ENCODE assay signal across 11 cellular contexts in genomic region chr2:239087041-239087710, GRCh38.
"Had no signal": no experiment of that assay in that cellular context is flagged by ENCODE, and none has a peak within 500 bp of the region (broad histone marks: within the 10 kb centered on the region; RNA-seq: fewer than 3 reads in every experiment).

No MANE protein-coding gene starts in this region.

- DNase-seq: activated CD4-positive, alpha-beta T cell treated with anti-CD3 and anti-CD28 coated beads, Interleukin-2, amount 10 ng/mL, durations not matched to agents 7 days and 5 days; activated CD4-positive, CD25-positive, alpha-beta regulatory T cell; activated naive CD8-positive, alpha-beta T cell treated with anti-CD3 and anti-CD28 coated beads for 36 hours; activated T-cell treated with anti-CD3 and anti-CD28 coated beads for 4 hours; left cardiac atrium; natural killer cell; T-helper 2 cell; thyroid gland had no signal

- H3K4me1 ChIP-seq: right atrium auricular region, thyroid gland had no signal

- H3K4me1 Mint-ChIP-seq: activated CD4-positive, alpha-beta T cell treated with anti-CD3 and anti-CD28 coated beads, Interleukin-2, amount 10 ng/mL, durations not matched to agents 7 days and 5 days; activated naive CD8-positive, alpha-beta T cell treated with anti-CD3 and anti-CD28 coated beads for 36 hours had no signal

- H3K9me3 ChIP-seq: right atrium auricular region, thyroid gland had no signal

- H3K27me3 Mint-ChIP-seq: activated CD4-positive, alpha-beta T cell treated with anti-CD3 and anti-CD28 coated beads, Interleukin-2, amount 10 ng/mL, durations not matched to agents 7 days and 5 days; activated naive CD8-positive, alpha-beta T cell treated with anti-CD3 and anti-CD28 coated beads for 36 hours had no signal

- FAIRE-seq: urothelium cell line had no signal

- H3K27ac ChIP-seq: right atrium auricular region, thyroid gland had no signal

- H3K36me3 Mint-ChIP-seq: activated naive CD8-positive, alpha-beta T cell treated with anti-CD3 and anti-CD28 coated beads for 36 hours; natural killer cell had no signal

- H3K4me3 ChIP-seq: right atrium auricular region, smooth muscle cell, thyroid gland had no signal

- H3K27ac Mint-ChIP-seq: activated naive CD8-positive, alpha-beta T cell treated with anti-CD3 and anti-CD28 coated beads for 36 hours had no signal

- ATAC-seq: left cardiac atrium, natural killer cell had no signal

- H3K27me3 ChIP-seq: right atrium auricular region, thyroid gland had no signal

- H3K4me3 Mint-ChIP-seq: activated CD4-positive, alpha-beta T cell treated with anti-CD3 and anti-CD28 coated beads, Interleukin-2, amount 10 ng/mL, durations not matched to agents 7 days and 5 days; activated naive CD8-positive, alpha-beta T cell treated with anti-CD3 and anti-CD28 coated beads for 36 hours; natural killer cell had no signal

- H3K4me2 ChIP-seq: smooth muscle cell had no signal
